In the genomic region with DNA sequence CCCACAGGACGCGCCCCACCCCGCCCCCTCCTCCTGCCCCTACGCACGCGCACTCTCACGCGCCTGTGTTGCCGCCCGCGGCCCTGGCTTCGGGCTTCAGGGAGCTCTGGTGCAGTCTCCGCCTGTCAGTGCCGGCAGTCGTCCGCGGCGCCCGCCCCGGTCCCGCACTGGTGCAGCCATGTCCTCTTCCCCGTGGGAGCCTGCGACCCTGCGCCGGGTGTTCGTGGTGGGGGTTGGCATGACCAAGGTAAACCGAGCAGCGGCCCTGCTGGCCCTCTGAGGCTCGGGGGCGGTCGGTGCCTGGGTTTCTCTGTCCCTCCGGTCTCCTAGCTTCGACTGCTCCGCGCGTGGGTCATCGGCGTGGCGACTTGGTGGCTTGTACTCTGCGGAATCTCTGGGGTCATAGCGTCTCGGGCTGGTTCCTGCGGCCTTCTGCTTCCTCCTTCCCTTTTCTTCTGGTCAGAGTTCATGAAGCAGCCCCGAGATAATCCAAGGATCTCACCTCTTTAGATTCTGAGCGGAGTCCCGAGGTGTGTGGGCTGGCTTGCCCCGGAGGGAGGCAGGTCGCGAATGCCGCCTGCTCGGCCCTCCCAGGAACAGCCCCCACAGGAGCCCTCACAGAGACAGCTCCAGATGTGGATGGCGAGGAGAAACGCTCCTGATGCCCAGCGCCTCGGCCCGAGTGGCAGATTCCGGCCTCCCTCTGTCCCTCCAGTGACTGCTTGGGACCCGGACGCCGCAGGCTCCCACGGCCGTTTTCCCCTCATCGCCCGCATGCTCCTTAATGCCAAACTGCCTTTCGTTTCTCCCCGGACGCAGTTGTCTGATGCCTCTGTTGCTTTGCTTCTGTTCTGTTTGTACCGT, we compare ENCODE assay signal across 8 cellular contexts. TPM values are rescaled to one million over a fixed set of nuclear protein-coding genes. Genes with fewer than 3 reads are reported as not detected.
DNase-seq lines count a peak whose midpoint lies in the region; ATAC-seq and TF ChIP-seq lines count a peak whose summit lies in the region.

A gene with protein sequence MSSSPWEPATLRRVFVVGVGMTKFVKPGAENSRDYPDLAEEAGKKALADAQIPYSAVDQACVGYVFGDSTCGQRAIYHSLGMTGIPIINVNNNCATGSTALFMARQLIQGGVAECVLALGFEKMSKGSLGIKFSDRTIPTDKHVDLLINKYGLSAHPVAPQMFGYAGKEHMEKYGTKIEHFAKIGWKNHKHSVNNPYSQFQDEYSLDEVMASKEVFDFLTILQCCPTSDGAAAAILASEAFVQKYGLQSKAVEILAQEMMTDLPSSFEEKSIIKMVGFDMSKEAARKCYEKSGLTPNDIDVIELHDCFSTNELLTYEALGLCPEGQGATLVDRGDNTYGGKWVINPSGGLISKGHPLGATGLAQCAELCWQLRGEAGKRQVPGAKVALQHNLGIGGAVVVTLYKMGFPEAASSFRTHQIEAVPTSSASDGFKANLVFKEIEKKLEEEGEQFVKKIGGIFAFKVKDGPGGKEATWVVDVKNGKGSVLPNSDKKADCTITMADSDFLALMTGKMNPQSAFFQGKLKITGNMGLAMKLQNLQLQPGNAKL (plus strand): TSS at position 58 of the 864 bp plus-strand sequence. CDS start 121 bp downstream, at position 179.

- no peak for TF ChIP-seq EP300 in upper lobe of left lung (IDR thresholded peaks at IDR 0.05)

- no peak within 1 kb of the TSS for H3K4me2 ChIP-seq in Karpas-422 (ENCODE audit: low read depth, low read length, poor library complexity, severe bottlenecking)

- no peak within 1 kb of the TSS for H2AFZ ChIP-seq in Karpas-422 (ENCODE audit: low read length)

- no peaks in the 10 kb centered on the region for H3K9me2 ChIP-seq in Karpas-422 (replicated peaks; ENCODE audit: insufficient read depth, low read length)

- ATAC-seq in GM19463 (IDR thresholded peaks at IDR 0.05; ENCODE audit: unreplicated experiment) (peak; percentile 76), left cardiac atrium (peak; percentile 96 to 98), upper lobe of left lung (ENCODE audit: low FRiP score in 2 of 2) (peak; percentile 92 to 97)

- DNase-seq in CD14-positive monocyte (ENCODE audit: low spot score) (peak; percentile 63), Karpas-422 (no peak), T follicular helper cell (ENCODE audit: low read depth) (peak; percentile 71), adrenal gland (peak; percentile 81 to 88 (median 87)), left cardiac atrium (peak; percentile 88), prostate gland (ENCODE audit: low spot score) (peak; percentile 83), upper lobe of left lung (peak; percentile 76 to 96)

- H3K27me3 Mint-ChIP-seq in CD14-positive monocyte (ENCODE audit: low read depth in 3 of 3), result peaks cover 16 to 45% (median 41%) of the 10 kb centered on the region in 3 donors

- no peaks in the 10 kb centered on the region for H3K79me2 ChIP-seq in Karpas-422 (ENCODE audit: low read length)

- TF ChIP-seq POLR2A in adrenal gland (IDR thresholded peaks at IDR 0.05) (peak; percentile 76 to 88), prostate gland (IDR thresholded peaks at IDR 0.05) (peak; percentile 78), upper lobe of left lung (IDR thresholded peaks at IDR 0.05) (peak in 3 of 4 donors; percentile 24 to 81 (median 33))

- intact Hi-C loops in CD14-positive monocyte (cut with micrococcal nuclease), result no loop called here
- intact Hi-C loops in adrenal gland (cut with DNase I), result loop anchor here in 1 of 2 donors (10.0 kb wide), 1 partner anchor 247 kb away; no protein-coding TSS in a partner anchor
- intact Hi-C loops in left cardiac atrium (cut with DNase I), result loop anchor here in 1 of 2 donors (10.0 kb wide), 2 partner anchors 117 to 233 kb away; a partner anchor contains a TSS
- intact Hi-C loops in prostate gland (cut with DNase I), result no loop called here

- H3K36me3 ChIP-seq in Karpas-422 (ENCODE audit: insufficient read depth, low read length), result no peaks in the 10 kb centered on the region
- no peaks in the 10 kb centered on the region for H3K36me3 ChIP-seq in adrenal gland (replicated peaks in 1 of 2)
- H3K36me3 ChIP-seq in prostate gland, result no peaks in the 10 kb centered on the region
- H3K36me3 ChIP-seq in upper lobe of left lung, result no peaks in the 10 kb centered on the region

- no peaks in the 10 kb centered on the region for H3K4me1 ChIP-seq in Karpas-422 (ENCODE audit: low read length)
- peaks cover 0 to 16% of the 10 kb centered on the region in 2 donors for H3K4me1 ChIP-seq in adrenal gland (replicated peaks in 1 of 2)
- no peaks in the 10 kb centered on the region for H3K4me1 ChIP-seq in prostate gland (replicated peaks)
- H3K4me1 ChIP-seq in upper lobe of left lung, result peaks cover 19 to 30% (median 22%) of the 10 kb centered on the region in 4 donors

- H3K36me3 Mint-ChIP-seq in CD14-positive monocyte, result peaks cover 3 to 4% of the 10 kb centered on the region in 2 donors

- H3K27me3 ChIP-seq in Karpas-422 (ENCODE audit: low read length) (no peaks in the 10 kb centered on the region), adrenal gland (no peaks in the 10 kb centered on the region), prostate gland (replicated peaks; ENCODE audit: insufficient read depth) (no peaks in the 10 kb centered on the region), upper lobe of left lung (no peaks in the 10 kb centered on the region)

- H3K9ac ChIP-seq in Karpas-422 (ENCODE audit: low read length), result no peak within 1 kb of the TSS

- H4K20me1 ChIP-seq in Karpas-422 (ENCODE audit: insufficient read depth, low read depth, low read length), result no peaks in the 10 kb centered on the region

- peak within 1 kb of the TSS; percentile 91 to 92 for H3K4me3 Mint-ChIP-seq in CD14-positive monocyte

- H3K27ac Mint-ChIP-seq in CD14-positive monocyte, result peak within 1 kb of the TSS; percentile 26 to 87 (median 76)

- H3K27ac ChIP-seq in Karpas-422 (ENCODE audit: low read length), result no peak within 1 kb of the TSS
- H3K27ac ChIP-seq in adrenal gland, result peak within 1 kb of the TSS in 4 of 5 donors; percentile 62 to 87 (median 82)
- H3K27ac ChIP-seq in prostate gland, result peak within 1 kb of the TSS; percentile 81 to 83
- peak within 1 kb of the TSS; percentile 63 to 82 (median 78) for H3K27ac ChIP-seq in upper lobe of left lung

- H3K4me3 ChIP-seq in Karpas-422 (ENCODE audit: low read length), result no peak within 1 kb of the TSS
- peak within 1 kb of the TSS; percentile 41 to 75 (median 72) for H3K4me3 ChIP-seq in adrenal gland
- peak within 1 kb of the TSS; percentile 64 to 72 for H3K4me3 ChIP-seq in prostate gland
- H3K4me3 ChIP-seq in upper lobe of left lung, result peak within 1 kb of the TSS; percentile 26 to 77 (median 66)

- H3K9me3 ChIP-seq in Karpas-422 (ENCODE audit: low read length) (no peaks in the 10 kb centered on the region), adrenal gland (replicated peaks in 1 of 3) (no peaks in the 10 kb centered on the region), prostate gland (no peaks in the 10 kb centered on the region), upper lobe of left lung (no peaks in the 10 kb centered on the region)

- peaks cover 0 to 7% (median 0%) of the 10 kb centered on the region in 7 donors for H3K9me3 Mint-ChIP-seq in CD14-positive monocyte

- TF ChIP-seq CTCF in CD14-positive monocyte (IDR thresholded peaks at IDR 0.05), result no peak
- no peak for TF ChIP-seq CTCF in adrenal gland (IDR thresholded peaks at IDR 0.05)
- TF ChIP-seq CTCF in prostate gland (IDR thresholded peaks at IDR 0.05), result no peak
- no peak for TF ChIP-seq CTCF in upper lobe of left lung (IDR thresholded peaks at IDR 0.05)

- peaks cover 17% of the 10 kb centered on the region for H3K4me1 Mint-ChIP-seq in CD14-positive monocyte

- 0 to 1% (median 1%) methylated on average over 14 to 68 of the region's 68 CpGs for WGBS in adrenal gland, 4 donors
- 0% methylated on average over 48 of the region's 68 CpGs for WGBS in prostate gland
- WGBS in upper lobe of left lung, 2 donors, result 1 to 4% methylated on average over 34 to 39 of the region's 68 CpGs

RNA-seq across cellular contexts. Expression of the gene that starts here (rescaled TPM):
- 100 to 1,000 TPM; 156 to 197 TPM for polyA plus RNA-seq in CD14-positive monocyte
- total RNA-seq in Karpas-422 (2014; rRNA removed; shearing (Covaris generic); ENCODE audit: low replicate concordance), result 81.3 and 146 TPM in 2 replicates
- total RNA-seq in adrenal gland, result 100 to 1,000 TPM; 114 to 170 (median 137) TPM
- polyA plus RNA-seq in adrenal gland, result 100 to 1,000 TPM; 120 to 256 (median 154) TPM
- 100 to 1,000 TPM; 126 to 148 TPM for total RNA-seq in left cardiac atrium
- total RNA-seq in prostate gland, result 100 to 1,000 TPM; 124 to 241 TPM
- 100 to 1,000 TPM in 4 of 6 donors, 10 to 100 TPM in 2; 52.4 to 173 (median 131) TPM for total RNA-seq in upper lobe of left lung
